In the genomic region with DNA sequence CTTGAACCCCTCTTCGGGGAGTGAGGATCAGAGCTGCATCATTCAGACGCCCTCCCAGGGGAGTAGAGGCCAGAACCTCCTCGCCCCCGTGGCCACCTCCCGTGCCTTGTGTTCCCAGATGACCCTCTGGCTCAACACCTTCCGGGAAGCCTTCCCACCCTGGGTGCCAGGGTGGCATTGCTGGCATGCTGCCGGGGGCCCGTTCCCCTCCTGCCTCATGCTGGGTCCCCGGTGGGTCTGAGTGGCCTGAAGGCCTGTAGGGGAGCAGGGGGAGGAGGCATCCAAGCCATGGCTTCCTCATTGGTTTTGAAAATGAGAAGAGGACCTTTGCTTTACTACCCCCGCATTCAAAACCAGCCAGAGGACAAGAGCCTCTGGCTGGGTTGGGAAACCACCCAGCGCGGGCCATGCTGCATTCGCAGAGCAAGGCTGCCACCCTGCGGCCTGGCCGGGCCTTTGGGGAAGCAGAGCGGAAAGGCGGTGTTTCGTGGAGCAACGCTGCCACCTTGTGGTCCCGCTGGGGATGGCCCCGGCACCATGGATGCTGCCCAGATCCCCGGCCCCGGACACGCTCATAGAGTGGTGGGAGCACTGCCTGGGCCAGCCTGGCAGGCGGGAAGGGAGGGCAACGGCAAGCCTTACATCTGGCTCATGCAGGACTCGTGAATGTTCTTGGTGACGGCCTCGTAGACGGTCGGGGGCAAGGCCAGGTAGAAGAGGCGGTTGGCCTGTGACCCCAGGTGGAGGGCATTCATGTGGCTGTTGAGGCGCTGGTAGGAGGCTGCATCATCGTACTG, we compare ENCODE assay signal across 7 cellular contexts. TPM values are rescaled to one million over a fixed set of nuclear protein-coding genes. Genes with fewer than 3 reads are reported as not detected.
DNase-seq lines count a peak whose midpoint lies in the region; ATAC-seq and TF ChIP-seq lines count a peak whose summit lies in the region.

No MANE protein-coding gene starts in this region.

- no peaks in the 10 kb centered on the region for H3K27me3 ChIP-seq in right cardiac atrium (ENCODE audit: control insufficient read depth, insufficient read depth)
- H3K27me3 ChIP-seq in gastrocnemius medialis = no peaks in the 10 kb centered on the region

- H3K36me3 Mint-ChIP-seq in T-helper 2 cell treated with Interferon-gamma antibody and Interleukin-4, amounts not matched to agents 5 μg/mL and 100 μg/mL, for 36 hours (ENCODE audit: low read depth) = peaks cover 14% of the 10 kb centered on the region

- TF ChIP-seq POLR2A in gastrocnemius medialis (IDR thresholded peaks at IDR 0.05) = no peak

- no peaks in the 10 kb centered on the region for H3K9me3 ChIP-seq in right cardiac atrium (ENCODE audit: control insufficient read depth, low read length)
- H3K9me3 ChIP-seq in gastrocnemius medialis = no peaks in the 10 kb centered on the region

- no peaks in the 10 kb centered on the region for H3K27me3 Mint-ChIP-seq in T-helper 2 cell treated with Interferon-gamma antibody and Interleukin-4, amounts not matched to agents 5 μg/mL and 100 μg/mL, for 36 hours (ENCODE audit: low read depth)

- H3K4me1 ChIP-seq in right cardiac atrium (ENCODE audit: control insufficient read depth, insufficient read depth, low read length) = no peaks in the 10 kb centered on the region
- peaks cover 0 to 8% of the 10 kb centered on the region in 2 donors for H3K4me1 ChIP-seq in gastrocnemius medialis

- ATAC-seq in GM18499 (IDR thresholded peaks at IDR 0.05; ENCODE audit: insufficient read depth, unreplicated experiment) (peak; percentile 81), HG02852 (IDR thresholded peaks at IDR 0.05; ENCODE audit: unreplicated experiment) (peak; percentile 93), right cardiac atrium (peak; percentile 86 to 88), gastrocnemius medialis (peak; percentile 94 to 97)

- no peak overlapping the region for H3K4me3 ChIP-seq in right cardiac atrium (ENCODE audit: low read length)
- H3K4me3 ChIP-seq in gastrocnemius medialis = no peak overlapping the region

- intact Hi-C loops in right cardiac atrium (cut with DNase I) (no loop called here), gastrocnemius medialis (cut with DNase I; ENCODE audit: low total_unique reads) (loop anchor here (5.0 kb wide), 1 partner anchor 42 kb away; a partner anchor contains a TSS)

- H3K4me3 Mint-ChIP-seq in T-helper 2 cell treated with Interferon-gamma antibody and Interleukin-4, amounts not matched to agents 5 μg/mL and 100 μg/mL, for 36 hours = no peak overlapping the region

- no peaks in the 10 kb centered on the region for H3K9me3 Mint-ChIP-seq in T-helper 2 cell treated with Interferon-gamma antibody and Interleukin-4, amounts not matched to agents 5 μg/mL and 100 μg/mL, for 36 hours

- 20% methylated on average over 34 of the region's 34 CpGs for WGBS in right cardiac atrium

- peak; percentile 94 to 99 (median 98) for TF ChIP-seq CTCF in gastrocnemius medialis (IDR thresholded peaks at IDR 0.05 in 4 of 5, conservative IDR thresholded peaks at IDR 0.05 in 1 of 5)

- H3K27ac Mint-ChIP-seq in T-helper 2 cell treated with Interferon-gamma antibody and Interleukin-4, amounts not matched to agents 5 μg/mL and 100 μg/mL, for 36 hours = peak overlapping the region; percentile 49

- in situ Hi-C loops in gastrocnemius medialis (cut with MboI; ENCODE audit: low sequenced_read_pairs in 4 of 4) = loop anchor here in 2 of 4 donors (25.0 kb wide), 2 partner anchors 122 to 572 kb away; a partner anchor contains a TSS

- peak overlapping the region; percentile 37 for H3K27ac ChIP-seq in right cardiac atrium (ENCODE audit: low read length)
- H3K27ac ChIP-seq in gastrocnemius medialis = peak overlapping the region; percentile 19 to 64 (median 50)

- peak; percentile 56 to 82 for DNase-seq in NCI-H1930 (lab: John Stamatoyannopoulos, UW)
- DNase-seq in T-helper 2 cell treated with Interferon-gamma antibody and Interleukin-4, amounts not matched to agents 5 μg/mL and 100 μg/mL, for 36 hours (ENCODE audit: low spot score) = peak; percentile 79
- DNase-seq in amygdala (lab: John Stamatoyannopoulos, UW) = peak; percentile 7 to 91 (median 69)
- DNase-seq in right cardiac atrium = peak; percentile 91 to 96 (median 95)
- DNase-seq in gastrocnemius medialis = peak; percentile 60 to 80

- H3K4me1 Mint-ChIP-seq in T-helper 2 cell treated with Interferon-gamma antibody and Interleukin-4, amounts not matched to agents 5 μg/mL and 100 μg/mL, for 36 hours (ENCODE audit: low read depth) = no peaks in the 10 kb centered on the region

- peaks cover 0 to 18% of the 10 kb centered on the region in 2 donors for H3K36me3 ChIP-seq in gastrocnemius medialis

RNA-seq across cellular contexts. Expression of a gene that starts 11.9 kb away (rescaled TPM):
- total RNA-seq in right cardiac atrium (10 to 100 TPM; 16.6 to 26.4 (median 23.5) TPM), gastrocnemius medialis (10 to 100 TPM in 1 of 4 donors, 1 to 10 TPM in 3; 1.5 to 23.9 (median 7.6) TPM)
- 13.2 TPM for polyA plus RNA-seq in right cardiac atrium

RNA-seq across cellular contexts. Expression of a gene that starts 12.7 kb away (rescaled TPM):
- total RNA-seq in right cardiac atrium = 10 to 100 TPM; 17.7 to 21.8 (median 19.1) TPM
- 17.2 TPM for polyA plus RNA-seq in right cardiac atrium
- 10 to 100 TPM in 3 of 4 donors, 1 to 10 TPM in 1; 8.8 to 17.5 (median 11.6) TPM for total RNA-seq in gastrocnemius medialis

RNA-seq across cellular contexts. Expression of a gene that starts 18.7 kb away (rescaled TPM):
- total RNA-seq in right cardiac atrium (10 to 100 TPM; 55.4 to 60.8 (median 58.9) TPM), gastrocnemius medialis (10 to 100 TPM; 28.3 to 44.5 (median 37.8) TPM)
- 68.6 TPM for polyA plus RNA-seq in right cardiac atrium

RNA-seq across cellular contexts. Expression of a gene that starts 44.3 kb away (rescaled TPM):
- total RNA-seq in right cardiac atrium = 10 to 100 TPM; 14.4 to 18.9 (median 15.5) TPM
- 17.3 TPM for polyA plus RNA-seq in right cardiac atrium
- total RNA-seq in gastrocnemius medialis = 10 to 100 TPM; 11.8 to 33.3 (median 21.0) TPM

RNA-seq across cellular contexts. Expression of a gene that starts 48.3 kb away (rescaled TPM):
- 10 to 100 TPM; 51.1 to 62.1 (median 60.3) TPM for total RNA-seq in right cardiac atrium
- polyA plus RNA-seq in right cardiac atrium = 43.6 TPM
- total RNA-seq in gastrocnemius medialis = 100 to 1,000 TPM in 1 of 4 donors, 10 to 100 TPM in 3; 54.6 to 116 (median 79.8) TPM
